ENCODE assay signal across 8 cellular contexts in the genomic region with DNA sequence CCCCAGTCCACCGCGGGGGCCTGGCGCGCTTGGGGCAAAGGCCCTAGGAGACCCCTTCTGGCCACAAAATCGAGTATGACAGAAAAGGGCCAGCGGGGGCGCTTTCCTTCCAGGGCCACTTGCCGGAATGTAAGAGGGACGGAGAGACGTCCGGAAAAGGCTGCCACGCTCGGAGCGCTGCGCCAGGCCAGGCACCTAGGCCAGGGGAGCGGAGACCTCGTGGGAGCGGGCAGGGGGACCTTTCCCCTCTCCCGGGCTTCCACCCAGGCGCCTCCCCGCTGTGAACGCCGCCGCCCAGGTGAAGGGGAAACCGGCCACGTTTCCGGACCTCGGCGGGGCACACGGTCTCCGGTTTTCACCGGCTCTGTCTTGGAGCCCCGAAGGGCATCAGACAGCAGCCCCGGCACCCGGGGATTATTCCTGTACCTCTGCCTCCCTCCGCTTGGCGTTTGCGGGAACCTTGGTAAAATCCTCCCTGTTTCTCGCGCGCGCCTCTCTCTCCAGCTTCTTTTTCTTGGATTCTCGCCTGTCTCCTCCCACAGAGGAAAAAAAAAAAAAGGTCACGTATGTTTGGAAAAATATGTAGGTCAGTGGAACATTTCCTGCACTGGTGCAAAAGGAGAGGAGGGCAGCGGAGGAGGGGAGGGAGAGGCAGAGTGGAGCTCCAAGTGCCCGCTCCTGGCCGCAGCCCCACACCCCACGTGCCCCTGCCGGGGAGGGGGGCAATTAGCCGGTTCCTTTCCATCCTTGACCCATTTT. TPM values are rescaled to one million over a fixed set of nuclear protein-coding genes. Genes with fewer than 3 reads are reported as not detected.
DNase-seq lines count a peak whose midpoint lies in the region; ATAC-seq and TF ChIP-seq lines count a peak whose summit lies in the region.

No MANE protein-coding gene starts in this region.

- H3K4me1 Mint-ChIP-seq in CD4-positive, alpha-beta T cell (ENCODE audit: low read depth) = peaks cover 25% of the 10 kb centered on the region
- peaks cover 3% of the 10 kb centered on the region for H3K4me1 Mint-ChIP-seq in progenitor cell of endocrine pancreas (ENCODE audit: low read depth)

- no peak overlapping the region for H3K27ac ChIP-seq in CD4-positive, alpha-beta T cell (ENCODE audit: low read depth, low read length)

- peaks cover 39% of the 10 kb centered on the region for H3K27me3 Mint-ChIP-seq in CD4-positive, alpha-beta T cell
- peaks cover 79% of the 10 kb centered on the region for H3K27me3 Mint-ChIP-seq in progenitor cell of endocrine pancreas

- H3K9me3 Mint-ChIP-seq in CD4-positive, alpha-beta T cell = no peaks in the 10 kb centered on the region
- no peaks in the 10 kb centered on the region for H3K9me3 Mint-ChIP-seq in progenitor cell of endocrine pancreas (ENCODE audit: low read depth)

- peak overlapping the region; percentile 69 for H3K27ac Mint-ChIP-seq in CD4-positive, alpha-beta T cell
- peak overlapping the region; percentile 13 for H3K27ac Mint-ChIP-seq in progenitor cell of endocrine pancreas

- H3K27me3 ChIP-seq in CD4-positive, alpha-beta T cell (ENCODE audit: control insufficient read depth, insufficient read depth, low read length) = peaks cover 19% of the 10 kb centered on the region

- peak in 3 of 10 experiments; percentile 5 to 37 (median 5) for DNase-seq in CD4-positive, alpha-beta T cell
- DNase-seq in amygdala (lab: John Stamatoyannopoulos, UW) (peak in 31 of 56 donors; percentile 9 to 71 (median 38)), left cardiac atrium (peak; percentile 73), progenitor cell of endocrine pancreas (ENCODE audit: low spot score, unreplicated experiment) (peak; percentile 43)
- DNase-seq in NK-92 treated with Interleukin-12 subunit alpha and Interleukin-12 subunit beta, amount 100 ng/mL, for 24 hours (lab: John Stamatoyannopoulos, UW) = no peak

- POLR2A ChIA-PET in CD4-positive, alpha-beta T cell (lab: Charles Lee) = no interaction called here

- no peaks in the 10 kb centered on the region for H3K36me3 Mint-ChIP-seq in CD4-positive, alpha-beta T cell (ENCODE audit: low read depth)
- H3K36me3 Mint-ChIP-seq in progenitor cell of endocrine pancreas (ENCODE audit: insufficient read depth) = no peaks in the 10 kb centered on the region

- no peak for TF ChIP-seq CTCF in CD4-positive, alpha-beta T cell (IDR thresholded peaks at IDR 0.05)
- TF ChIP-seq CTCF in LNCAP (IDR thresholded peaks at IDR 0.05) (peak; percentile 15; the same call in 1 of the 2 replicates), progenitor cell of endocrine pancreas (IDR thresholded peaks at IDR 0.05; ENCODE audit: unreplicated experiment) (peak; percentile 51)

- peak overlapping the region; percentile 87 for H3K4me3 Mint-ChIP-seq in CD4-positive, alpha-beta T cell
- peak overlapping the region; percentile 69 for H3K4me3 Mint-ChIP-seq in progenitor cell of endocrine pancreas (ENCODE audit: low read depth)

- ATAC-seq in CD4-positive, alpha-beta T cell (ENCODE audit: poor library complexity) = peak; percentile 24
- ATAC-seq in left cardiac atrium = peak; percentile 69 to 88
- ATAC-seq in GM18873 (IDR thresholded peaks at IDR 0.05; ENCODE audit: low FRiP score, unreplicated experiment) = no peak
- no peak for ATAC-seq in HG03196 (IDR thresholded peaks at IDR 0.05; ENCODE audit: unreplicated experiment)

- no peaks in the 10 kb centered on the region for H3K9me3 ChIP-seq in CD4-positive, alpha-beta T cell (ENCODE audit: control insufficient read depth, low read length)

- intact Hi-C loops in CD4-positive, alpha-beta T cell (cut with DNase I, micrococcal nuclease) = loop anchor here (2.0 to 10.0 kb wide), 4 partner anchors 166 to 208 kb away; no protein-coding TSS in a partner anchor
- intact Hi-C loops in left cardiac atrium (cut with DNase I) = loop anchor here in 1 of 2 donors (5.0 kb wide), 1 partner anchor 86 kb away; no protein-coding TSS in a partner anchor

- CTCF ChIA-PET in CD4-positive, alpha-beta T cell (lab: Charles Lee) = no interaction called here

RNA-seq across cellular contexts. Expression of a gene that starts 1.2 kb away (rescaled TPM):
- 10 to 100 TPM in 1 of 2 experiments, 1 to 10 TPM in 1; 9.8 to 10.7 TPM for total RNA-seq in CD4-positive, alpha-beta T cell
- total RNA-seq in left cardiac atrium (10 to 100 TPM; 33.8 to 51.2 TPM), progenitor cell of endocrine pancreas (0.84 and 1.00 TPM in 2 replicates)

Comparison
In these comparisons a context has a peak if more than half of its experiments do, and no peak if none do; other contexts are left out.
1. ATAC-seq: peak in CD4-positive, alpha-beta T cell (single experiment) and left cardiac atrium (2 of 2); none in GM18873 (single experiment) and HG03196 (single experiment).